In the genomic region with DNA sequence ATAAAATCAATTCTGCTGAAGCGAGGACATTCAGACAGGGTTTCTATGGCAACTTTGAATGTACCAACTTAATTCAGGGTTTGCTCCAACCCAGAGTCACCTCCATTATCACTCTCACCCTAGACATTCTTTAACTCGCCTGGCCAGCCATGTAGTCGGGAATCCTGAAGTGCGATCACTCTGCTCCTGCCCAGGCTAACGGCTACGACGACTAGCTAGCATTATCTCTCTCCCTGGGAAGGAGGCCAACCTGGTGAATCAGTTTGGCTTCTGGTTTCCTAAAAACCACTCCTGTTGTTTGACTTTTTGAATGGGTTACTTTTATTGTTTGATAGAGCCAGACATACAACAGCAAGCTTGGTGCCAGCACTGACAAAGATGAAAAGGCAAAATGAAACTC, we compare ENCODE assay signal across 11 cellular contexts. TPM values are rescaled to one million over a fixed set of nuclear protein-coding genes. Genes with fewer than 3 reads are reported as not detected.
DNase-seq lines count a peak whose midpoint lies in the region; ATAC-seq and TF ChIP-seq lines count a peak whose summit lies in the region.
"Had no signal": no experiment of that assay in that cellular context is flagged by ENCODE, and none has a peak within 500 bp of the region (broad histone marks: within the 10 kb centered on the region; RNA-seq: fewer than 3 reads in every experiment).

No MANE protein-coding gene starts in this region.

- H3K27me3 Mint-ChIP-seq in type B pancreatic cell = peaks cover 14% of the 10 kb centered on the region

- ATAC-seq in heart left ventricle (peak in 3 of 4 donors; percentile 34 to 65 (median 64)), Right ventricle myocardium superior (ENCODE audit: poor library complexity) (no peak), HG03135 (IDR thresholded peaks at IDR 0.05; ENCODE audit: unreplicated experiment) (no peak), lower lobe of right lung (no peak)
- ATAC-seq: stimulated activated memory B cell treated with anti-CD40 and anti-IgM and Interleukin-4, amounts not matched to agents 10 μg/mL and 1 μg/mL and 100 μg/mL, for 72 hours had no signal

- TF ChIP-seq CTCF in heart left ventricle (IDR thresholded peaks at IDR 0.05) (no peak), type B pancreatic cell (conservative IDR thresholded peaks at IDR 0.05) (no peak), lower lobe of right lung (IDR thresholded peaks at IDR 0.05) (no peak)

- no peaks in the 10 kb centered on the region for H3K36me3 Mint-ChIP-seq in type B pancreatic cell
- H3K36me3 Mint-ChIP-seq: stimulated activated memory B cell treated with anti-CD40 and anti-IgM and Interleukin-4, amounts not matched to agents 10 μg/mL and 1 μg/mL and 100 μg/mL, for 72 hours had no signal

- H3K4me3 ChIP-seq in heart left ventricle (peak overlapping the region in 4 of 12 donors; percentile 7 to 34 (median 17)), adipocyte (ENCODE audit: low read length) (peak overlapping the region; percentile 13), iPS-20b (ENCODE audit: low read length) (peak overlapping the region; percentile 9; the same call in 1 of the 2 replicates), lower lobe of right lung (no peak overlapping the region)

- H3K27ac ChIP-seq in heart left ventricle (no peak overlapping the region), iPS-20b (ENCODE audit: low read length) (no peak overlapping the region), lower lobe of right lung (no peak overlapping the region)

- H3K9me3 Mint-ChIP-seq in type B pancreatic cell = no peaks in the 10 kb centered on the region
- H3K9me3 Mint-ChIP-seq: stimulated activated memory B cell treated with anti-CD40 and anti-IgM and Interleukin-4, amounts not matched to agents 10 μg/mL and 1 μg/mL and 100 μg/mL, for 72 hours had no signal

- 42 to 50% (median 44%) methylated on average over 7 of the region's 7 CpGs for WGBS in heart left ventricle, 4 donors

- TF ChIP-seq POLR2A in heart left ventricle (IDR thresholded peaks at IDR 0.05) = no peak

- no peaks in the 10 kb centered on the region for H3K9me3 ChIP-seq in heart left ventricle
- H3K9me3 ChIP-seq in adipocyte (ENCODE audit: control insufficient read depth, low read length) = no peaks in the 10 kb centered on the region
- no peaks in the 10 kb centered on the region for H3K9me3 ChIP-seq in iPS-20b (ENCODE audit: insufficient read depth, low read depth, low read length)
- H3K9me3 ChIP-seq in lower lobe of right lung = no peaks in the 10 kb centered on the region

- peaks cover 5% of the 10 kb centered on the region for H3K4me1 Mint-ChIP-seq in type B pancreatic cell (ENCODE audit: unreplicated experiment)

- DNase-seq in heart left ventricle (peak in 1 of 5 donors; percentile 44), Right ventricle myocardium superior (no peak), adipocyte (ENCODE audit: low read depth) (peak; percentile 37), type B pancreatic cell (ENCODE audit: extremely low spot score, unreplicated experiment) (no peak), NOMO-1 (lab: John Stamatoyannopoulos, UW; ENCODE audit: unreplicated experiment in 2 of 2) (no peak), lower lobe of right lung (no peak)
- DNase-seq: NCI-H1694 treated with DMSO at 0.1 percent for 48 hours, small intestine had no signal

- H3K27ac Mint-ChIP-seq in type B pancreatic cell = no peak overlapping the region
- H3K27ac Mint-ChIP-seq: stimulated activated memory B cell treated with anti-CD40 and anti-IgM and Interleukin-4, amounts not matched to agents 10 μg/mL and 1 μg/mL and 100 μg/mL, for 72 hours had no signal

- no peaks in the 10 kb centered on the region for H3K27me3 ChIP-seq in heart left ventricle
- H3K27me3 ChIP-seq in adipocyte (replicated peaks; ENCODE audit: control insufficient read depth, insufficient read depth, low read length) = peaks cover 3% of the 10 kb centered on the region
- no peaks in the 10 kb centered on the region for H3K27me3 ChIP-seq in iPS-20b (ENCODE audit: insufficient read depth, low read length)
- H3K27me3 ChIP-seq in lower lobe of right lung (ENCODE audit: low read depth) = no peaks in the 10 kb centered on the region

- H3K36me3 ChIP-seq in heart left ventricle (no peaks in the 10 kb centered on the region), adipocyte (ENCODE audit: control insufficient read depth, insufficient read depth, low read length, severe bottlenecking) (no peaks in the 10 kb centered on the region), iPS-20b (ENCODE audit: insufficient read depth, low read depth, low read length) (no peaks in the 10 kb centered on the region), lower lobe of right lung (no peaks in the 10 kb centered on the region)

- H3K9ac ChIP-seq in adipocyte (ENCODE audit: low read length) (no peak overlapping the region), iPS-20b (ENCODE audit: low read depth, low read length) (no peak overlapping the region)

- peak overlapping the region; percentile 32 for H3K4me3 Mint-ChIP-seq in type B pancreatic cell
- H3K4me3 Mint-ChIP-seq: stimulated activated memory B cell treated with anti-CD40 and anti-IgM and Interleukin-4, amounts not matched to agents 10 μg/mL and 1 μg/mL and 100 μg/mL, for 72 hours had no signal

- intact Hi-C loops in heart left ventricle (cut with DNase I) = no loop called here
- intact Hi-C loops in Right ventricle myocardium superior (cut with DNase I) = no loop called here
- intact Hi-C loops in lower lobe of right lung (cut with DNase I) = no loop called here

- H3K4me1 ChIP-seq in heart left ventricle (peaks cover 0 to 19% (median 1%) of the 10 kb centered on the region in 12 donors), adipocyte (ENCODE audit: control insufficient read depth, insufficient read depth, low read length) (no peaks in the 10 kb centered on the region), iPS-20b (ENCODE audit: insufficient read depth, low read length) (peaks cover 21% of the 10 kb centered on the region), lower lobe of right lung (no peaks in the 10 kb centered on the region)

RNA-seq across cellular contexts. Expression of a gene that starts 38.9 kb away (rescaled TPM):
- total RNA-seq in heart left ventricle (10 to 100 TPM; 19.9 to 29.2 (median 22.5) TPM), Right ventricle myocardium superior (29.9 TPM), type B pancreatic cell (ENCODE audit: low replicate concordance) (11.9 and 16.7 TPM in 2 replicates), lower lobe of right lung (21.3 TPM)
- polyA plus RNA-seq in heart left ventricle = 10 to 100 TPM; 12.5 to 19.3 TPM

Comparison
In these comparisons a context has a peak if more than half of its experiments do, and no peak if none do; other contexts are left out.
1. ATAC-seq: peak in heart left ventricle (3 of 4); none in Right ventricle myocardium superior (single experiment), HG03135 (single experiment) and lower lobe of right lung (0 of 2).